ENCODE assay signal across 26 cellular contexts in genomic region chr11:133793271-133793848, GRCh38. TPM values are rescaled to one million over a fixed set of nuclear protein-coding genes. Genes with fewer than 3 reads are reported as not detected.
"Had no signal": no experiment of that assay in that cellular context is flagged by ENCODE, and none has a peak within 500 bp of the region (broad histone marks: within the 10 kb centered on the region; RNA-seq: fewer than 3 reads in every experiment).

No MANE protein-coding gene starts in this region.

- H3K27me3 ChIP-seq: upper lobe of left lung, uterus had no signal

- ATAC-seq: esophagus mucosa; gastrocnemius medialis; heart right ventricle; left lobe of liver; mucosa of descending colon; naive thymus-derived CD8-positive, alpha-beta T cell; sciatic nerve had no signal

- H3K4me3 ChIP-seq: gastrocnemius medialis, heart right ventricle, mucosa of descending colon, spleen, tibial artery, upper lobe of left lung, uterus had no signal

- H3K36me3 ChIP-seq: gastrocnemius medialis, heart right ventricle, spleen, tibial artery, upper lobe of left lung, uterus had no signal

- H3K4me1 ChIP-seq: gastrocnemius medialis, heart right ventricle, spleen, tibial artery, upper lobe of left lung, uterus had no signal

- DNase-seq: effector memory CD4-positive, alpha-beta T cell; gastrocnemius medialis; heart right ventricle; hypothalamus; kidney glomerular epithelial cell; mucosa of descending colon; naive thymus-derived CD8-positive, alpha-beta T cell; posterior cingulate gyrus; spleen; stimulated activated CD4-positive, alpha-beta T cell treated with anti-CD3 and anti-CD28 coated beads, Interleukin-15, amount 100 ng/mL, for 24 hours; stimulated activated CD4-positive, alpha-beta T cell treated with anti-CD3 and anti-CD28 coated beads, Interleukin-1b, Interleukin-23, amount 100 ng/mL, for 48 hours; stimulated activated CD4-positive, alpha-beta T cell treated with anti-CD3 and anti-CD28 coated beads, Interleukin-4, amount 100 ng/mL, for 24 hours; stimulated activated naive CD4-positive, alpha-beta T cell treated with Interleukin-2 at 50 U/mL for 16 hours; tibial artery; upper lobe of left lung; uterus had no signal

- H3K27ac ChIP-seq: gastrocnemius medialis, heart right ventricle, tibial artery, upper lobe of left lung, uterus had no signal

- H3K9me3 ChIP-seq: gastrocnemius medialis, uterus had no signal

RNA-seq across cellular contexts. Expression of gene SPATA19, which starts 52.0 kb away (rescaled TPM):
- total RNA-seq: esophagus mucosa; fibroblast of villous mesenchyme; gastrocnemius medialis; left lobe of liver; lower leg skin; mucosa of descending colon; naive thymus-derived CD8-positive, alpha-beta T cell; neural crest cell; osteocyte; pulmonary artery endothelial cell; sciatic nerve; skeletal muscle tissue; spleen; temporal lobe; upper lobe of left lung; uterus had no signal
